17 cellular contexts compared by ENCODE assay signal in the genomic region with DNA sequence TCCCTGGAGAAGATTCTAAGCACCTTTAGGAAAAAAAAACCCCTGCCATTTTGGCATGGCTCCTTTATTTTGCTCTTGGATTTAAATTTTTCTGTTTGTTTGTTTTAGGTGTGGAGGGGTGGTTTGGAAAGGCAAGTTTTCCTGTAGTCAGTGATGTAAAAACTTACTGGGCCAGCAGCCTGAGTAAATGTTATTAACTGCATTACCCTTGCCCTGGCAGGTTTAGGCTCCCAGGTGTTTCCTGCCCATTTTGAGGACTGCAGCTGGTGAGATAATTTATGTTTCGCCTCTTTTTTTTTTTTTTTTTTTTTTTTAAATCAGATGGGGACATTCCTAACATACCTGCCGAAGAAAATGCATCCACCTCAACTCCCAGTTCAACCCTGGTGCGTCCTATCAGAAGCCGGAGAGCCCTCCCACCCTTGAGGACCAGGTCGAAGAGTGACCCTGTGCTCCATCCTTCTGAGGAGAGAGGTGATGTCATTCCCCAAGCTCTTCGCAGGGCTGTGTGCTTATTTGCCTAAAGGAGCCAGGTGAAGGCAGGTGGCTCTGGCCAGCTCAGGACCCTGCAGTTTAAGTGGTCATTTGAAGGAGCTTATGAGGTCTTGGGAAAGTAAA.
DNase-seq lines count a peak whose midpoint lies in the region; ATAC-seq, FAIRE-seq and TF ChIP-seq lines count a peak whose summit lies in the region.
"Had no signal": no experiment of that assay in that cellular context is flagged by ENCODE, and none has a peak within 500 bp of the region (broad histone marks: within the 10 kb centered on the region; RNA-seq: fewer than 3 reads in every experiment).

No MANE protein-coding gene starts in this region.

- peak; percentile 58 for DNase-seq in DMS153 (lab: John Stamatoyannopoulos, UW)
- peak; percentile 93 for DNase-seq in NCI-H1105 treated with DMSO at 0.1 percent for 48 hours (lab: John Stamatoyannopoulos, UW)
- no peak for DNase-seq in left lung
- no peak for DNase-seq in GM19238 (ENCODE audit: insufficient read length, low spot score)
- DNase-seq in HTR-8/SVneo (ENCODE audit: insufficient read length, low spot score) = no peak
- DNase-seq in osteoblast (ENCODE audit: insufficient read length, low spot score, missing footprints) = no peak
- no peak for DNase-seq in tibial nerve (ENCODE audit: low spot score in 2 of 2)
- DNase-seq: activated CD4-positive, CD25-positive, alpha-beta regulatory T cell; activated naive CD4-positive, alpha-beta T cell treated with anti-CD3 and anti-CD28 coated beads, Interleukin-2, amount 10 ng/mL, durations not matched to agents 7 days and 5 days; effector CD8-positive, alpha-beta T cell; foreskin fibroblast; HCEC 1CT; NCI-H187 treated with DMSO at 0.1 percent for 48 hours; SW 1271 had no signal

- H4K20me1 ChIP-seq in osteoblast (ENCODE audit: insufficient read depth, low read length) = no peaks in the 10 kb centered on the region

- H3K79me2 ChIP-seq in osteoblast (ENCODE audit: insufficient read depth, low read length) = no peaks in the 10 kb centered on the region

- intact Hi-C loops in left lung (cut with DNase I) = no loop called here

- H3K4me1 ChIP-seq in left lung (no peaks in the 10 kb centered on the region), osteoblast (ENCODE audit: insufficient read depth, low read length) (peaks cover 5% of the 10 kb centered on the region), tibial nerve (no peaks in the 10 kb centered on the region)
- H3K4me1 ChIP-seq: suprapubic skin had no signal

- peaks cover 0 to 5% of the 10 kb centered on the region in 2 donors for H3K36me3 ChIP-seq in left lung
- H3K36me3 ChIP-seq in osteoblast (ENCODE audit: insufficient read depth, low read length) = no peaks in the 10 kb centered on the region
- H3K36me3 ChIP-seq in tibial nerve = no peaks in the 10 kb centered on the region

- no peak for TF ChIP-seq EP300 in tibial nerve (IDR thresholded peaks at IDR 0.05)

- H3K9me3 ChIP-seq in left lung (no peaks in the 10 kb centered on the region), osteoblast (ENCODE audit: low read depth, low read length) (no peaks in the 10 kb centered on the region), tibial nerve (no peaks in the 10 kb centered on the region)
- H3K9me3 ChIP-seq: suprapubic skin had no signal

- no peak for FAIRE-seq in HTR-8/SVneo (lab: Jason Lieb, UNC)
- FAIRE-seq: keratinocyte had no signal

- no peak overlapping the region for H3K4me3 ChIP-seq in left lung
- no peak overlapping the region for H3K4me3 ChIP-seq in osteoblast (ENCODE audit: insufficient read depth, low read length)
- no peak overlapping the region for H3K4me3 ChIP-seq in tibial nerve
- H3K4me3 ChIP-seq: suprapubic skin had no signal

- no peak for TF ChIP-seq POLR2A in tibial nerve (IDR thresholded peaks at IDR 0.05)

- H2AFZ ChIP-seq in osteoblast (ENCODE audit: low read length) = no peak overlapping the region

- H3K27me3 ChIP-seq in left lung (no peaks in the 10 kb centered on the region), osteoblast (ENCODE audit: insufficient read depth, low read length) (peaks cover 21% of the 10 kb centered on the region), tibial nerve (no peaks in the 10 kb centered on the region)
- H3K27me3 ChIP-seq: suprapubic skin had no signal

- H3K4me2 ChIP-seq in osteoblast (ENCODE audit: insufficient read depth, low read length) = no peak overlapping the region

- no peak for TF ChIP-seq CTCF in VCaP (conservative IDR thresholded peaks at IDR 0.05)
- TF ChIP-seq CTCF in left lung (IDR thresholded peaks at IDR 0.05) = no peak
- TF ChIP-seq CTCF in osteoblast (IDR thresholded peaks at IDR 0.05; ENCODE audit: extremely low read depth, low read depth, low read length) = no peak
- TF ChIP-seq CTCF in tibial nerve (IDR thresholded peaks at IDR 0.05) = no peak

- H3K27ac ChIP-seq in VCaP (peak overlapping the region; percentile 65), left lung (no peak overlapping the region), osteoblast (ENCODE audit: low read depth, low read length) (no peak overlapping the region), tibial nerve (no peak overlapping the region)
- H3K27ac ChIP-seq: suprapubic skin had no signal

- WGBS in tibial nerve, 2 donors = 61 to 69% methylated on average over 6 of the region's 6 CpGs

- ATAC-seq in left lung = peak; percentile 75

Comparison
In these comparisons a context has a peak if more than half of its experiments do, and no peak if none do; other contexts are left out.
1. DNase-seq: peak in DMS153 (single experiment) and NCI-H1105 treated with DMSO at 0.1 percent for 48 hours (single experiment); none in left lung (0 of 2), GM19238 (single experiment), HTR-8/SVneo (single experiment), osteoblast (single experiment) and tibial nerve (0 of 2).